Comparison of ENCODE assay signal across 20 cellular contexts in the genomic region with DNA sequence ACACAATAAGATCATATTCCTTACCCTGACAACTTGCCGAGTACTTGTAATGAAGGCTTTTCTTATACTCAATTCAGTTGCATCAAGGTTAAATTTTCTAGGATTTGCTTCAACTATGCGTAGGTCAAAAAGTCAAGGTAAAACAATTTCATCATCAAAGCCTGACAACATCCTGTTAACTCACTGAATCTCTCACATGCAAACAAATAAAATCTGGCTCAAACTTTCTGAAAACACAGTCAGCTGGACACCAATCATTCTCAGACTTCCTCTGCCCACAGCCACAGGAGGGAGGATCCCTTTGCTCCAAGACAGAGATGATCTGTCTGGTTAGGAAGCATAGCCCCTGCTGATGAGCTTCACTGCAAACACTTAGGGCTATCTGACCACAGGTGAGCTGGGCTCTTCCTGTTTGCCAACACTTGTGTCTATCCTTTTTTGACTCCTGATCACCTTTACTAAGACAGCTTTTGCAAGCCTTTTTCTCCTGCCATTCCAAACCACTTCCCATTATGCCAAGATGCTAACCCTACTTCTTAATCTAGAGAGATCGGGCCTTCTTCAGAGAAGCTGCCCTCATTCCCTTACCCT. TPM values are rescaled to one million over a fixed set of nuclear protein-coding genes. Genes with fewer than 3 reads are reported as not detected.
DNase-seq lines count a peak whose midpoint lies in the region; ATAC-seq, FAIRE-seq and TF ChIP-seq lines count a peak whose summit lies in the region.
"Had no signal": no experiment of that assay in that cellular context is flagged by ENCODE, and none has a peak within 500 bp of the region (broad histone marks: within the 10 kb centered on the region; RNA-seq: fewer than 3 reads in every experiment).

No MANE protein-coding gene starts in this region.

- no TSS peak for BruUV-seq in HepG2 (replicated peaks; lab: Mats Ljungman, UMichigan)

- TF ChIP-seq RAD21 in A549 (conservative IDR thresholded peaks at IDR 0.05 in 1 of 2, IDR thresholded peaks at IDR 0.05 in 1 of 2) (no peak), HepG2 (CRISPR knock-in tag; IDR thresholded peaks at IDR 0.05) (no peak)

- H3K4me3 ChIP-seq in A549: no peak overlapping the region
- no peak overlapping the region for H3K4me3 ChIP-seq in choroid plexus epithelial cell (ENCODE audit: low read depth, low read length)
- no peak overlapping the region for H3K4me3 ChIP-seq in HepG2 (replicated peaks in 1 of 3; ENCODE audit: insufficient read depth in 1 of 3, low read depth in 2 of 3, low read length in 3 of 3)
- no peak overlapping the region for H3K4me3 ChIP-seq in Peyer's patch
- H3K4me3 ChIP-seq: BLaER1 treated with 17β-estradiol and CSF1 and Interleukin-3, amounts not matched to agents 10 nM and 100 nM; GM12878; GM23248; HAP-1 had no signal

- H3K27ac ChIP-seq in A549: no peak overlapping the region
- H3K27ac ChIP-seq in HepG2 (ENCODE audit: extremely low read length, insufficient read depth, low read length): no peak overlapping the region
- H3K27ac ChIP-seq in Peyer's patch: no peak overlapping the region
- H3K27ac ChIP-seq: BLaER1 treated with 17β-estradiol and CSF1 and Interleukin-3, amounts not matched to agents 10 nM and 100 nM; GM23248; HL-60 had no signal

- intact Hi-C loops in HepG2 (cut with micrococcal nuclease; ENCODE audit: unreplicated experiment): no loop called here

- H3K4me1 ChIP-seq in A549 (no peaks in the 10 kb centered on the region), HepG2 (ENCODE audit: insufficient read depth, low read length) (peaks cover 16% of the 10 kb centered on the region), Peyer's patch (no peaks in the 10 kb centered on the region)
- H3K4me1 ChIP-seq: HAP-1 had no signal

- H3K27me3 ChIP-seq in HepG2 (ENCODE audit: control insufficient read depth in 1 of 2, insufficient read depth in 2 of 2, low read length in 2 of 2) (no peaks in the 10 kb centered on the region), Peyer's patch (no peaks in the 10 kb centered on the region)
- H3K27me3 ChIP-seq: BLaER1 treated with 17β-estradiol and CSF1 and Interleukin-3, amounts not matched to agents 10 nM and 100 nM had no signal

- TF ChIP-seq POLR2A in A549 (IDR thresholded peaks at IDR 0.05; ENCODE audit: low read length) (no peak), HepG2 (IDR thresholded peaks at IDR 0.05; ENCODE audit: insufficient read depth in 1 of 2, low read depth in 2 of 2, low read length in 2 of 2) (no peak), Peyer's patch (IDR thresholded peaks at IDR 0.05) (no peak)

- DNase-seq in A549 (ENCODE audit: low read depth in 1 of 2, low spot score in 1 of 2) (no peak), NCI-H226 (peak; percentile 9), choroid plexus epithelial cell (ENCODE audit: low read depth) (peak; percentile 42), HepG2 (ENCODE audit: low spot score) (peak; percentile 63), NCI-H187 treated with DMSO at 0.1 percent for 48 hours (lab: John Stamatoyannopoulos, UW) (no peak), Peyer's patch (no peak), HK-2 (ENCODE audit: unreplicated experiment) (no peak)
- DNase-seq: 8988T; Calu3; CD8-positive, alpha-beta T cell; DMS 273 treated with DMSO at 0.1 percent for 48 hours; DMS53; DND-41; EL; GM23248 had no signal

- in situ Hi-C loops in HepG2 (cut with HindIII; ENCODE audit: extremely low pct_ligation_motif_present, low pct_unique_long_range_greater_than_20kb): no loop called here

- peaks cover 11% of the 10 kb centered on the region for H3K79me2 ChIP-seq in HepG2 (ENCODE audit: insufficient read depth, low read length)

- no peak for FAIRE-seq in A549 (lab: Jason Lieb, UNC)
- FAIRE-seq in HepG2 (lab: Jason Lieb, UNC): no peak
- FAIRE-seq: GM12878 had no signal

- H3K4me2 ChIP-seq in A549 (no peak overlapping the region), HepG2 (ENCODE audit: low read depth, low read length) (no peak overlapping the region)
- H3K4me2 ChIP-seq: BLaER1 treated with 17β-estradiol and CSF1 and Interleukin-3, amounts not matched to agents 10 nM and 100 nM had no signal

- no peak overlapping the region for H3K9ac ChIP-seq in HepG2 (ENCODE audit: insufficient read depth, low read depth, low read length)
- H3K9ac ChIP-seq: BLaER1 treated with 17β-estradiol and CSF1 and Interleukin-3, amounts not matched to agents 10 nM and 100 nM; GM23248 had no signal

- H3K36me3 ChIP-seq in HepG2 (replicated peaks in 1 of 2; ENCODE audit: control insufficient read depth in 1 of 2, insufficient read depth in 2 of 2, low read length in 2 of 2): peaks cover 9 to 47% of the 10 kb centered on the region in 2 experiments
- peaks cover 0 to 29% (median 0%) of the 10 kb centered on the region in 3 donors for H3K36me3 ChIP-seq in Peyer's patch

- H4K20me1 ChIP-seq in HepG2 (ENCODE audit: insufficient read depth, low read length): peaks cover 5% of the 10 kb centered on the region; the same call in 1 of the 2 replicates

- CTCF ChIA-PET in A549 (lab: Yijun Ruan, JAX) (interaction anchor here (1.0 to 1.4 kb wide), 5 partner anchors 17 to 494 kb away, joined by 3 to 5 read pairs (median 3); no protein-coding TSS in a partner anchor), HepG2 (lab: Yijun Ruan, JAX; ENCODE audit: low intra/inter-chr PET ratio, low total read pairs) (no interaction called here)

- H2AFZ ChIP-seq in HepG2 (ENCODE audit: low read length): no peak overlapping the region
- H2AFZ ChIP-seq: GM23248 had no signal

- POLR2A ChIA-PET in A549 (lab: Yijun Ruan, JAX) (no interaction called here), HepG2 (lab: Yijun Ruan, JAX) (interaction anchor here (0.8 kb wide), 1 partner anchor 20 kb away, joined by 3 read pairs; the partner anchor contains the start of gene STX6)

- H3K9me3 ChIP-seq in A549: no peaks in the 10 kb centered on the region
- H3K9me3 ChIP-seq in HepG2 (ENCODE audit: low read length): no peaks in the 10 kb centered on the region
- no peaks in the 10 kb centered on the region for H3K9me3 ChIP-seq in Peyer's patch
- H3K9me3 ChIP-seq: HAP-1 had no signal

- WGBS in A549 (ENCODE audit: missing lambda C conversion rate): 94% methylated on average over 3 of the region's 3 CpGs
- WGBS in HepG2 (ENCODE audit: low lambda C conversion rate): 89% methylated on average over 3 of the region's 3 CpGs

- TF ChIP-seq EP300 in A549 (IDR thresholded peaks at IDR 0.05) (no peak), HepG2 (IDR thresholded peaks at IDR 0.05; ENCODE audit: low read depth in 2 of 2, low read length in 2 of 2) (peak in 1 of 2 experiments; percentile 33; a peak in 1 of 4 replicates), HepG2 (CRISPR knock-in tag; IDR thresholded peaks at IDR 0.05; ENCODE audit: borderline replicate concordance) (peak; percentile 20; the same call in 1 of the 2 replicates)

- no peak for ATAC-seq in A549
- ATAC-seq in HepG2: peak; percentile 41; the same call in 1 of the 3 replicates
- ATAC-seq in HG02973 (IDR thresholded peaks at IDR 0.05; ENCODE audit: unreplicated experiment): no peak
- ATAC-seq: CD8-positive, alpha-beta T cell; GM12878 had no signal

- TF ChIP-seq CTCF in A549 (IDR thresholded peaks at IDR 0.05) (no peak), choroid plexus epithelial cell (conservative IDR thresholded peaks at IDR 0.05; ENCODE audit: low read depth, low read length) (no peak), HepG2 (CRISPR knock-in tag; IDR thresholded peaks at IDR 0.05) (no peak), Peyer's patch (IDR thresholded peaks at IDR 0.05) (no peak)

RNA-seq across cellular contexts. Expression of gene STX6, which starts 20.0 kb away (rescaled TPM):
- polyA plus RNA-seq in A549 (2011; rRNA removed) (17.7 and 19.2 TPM in 2 replicates), A549 (2017; fragmentation: RNase III; extraction: RNeasy Plus Mini Kit Qiagen cat#74134 plus additional on column Dnase treatment) (18.2 to 21.5 TPM (median 20.6 TPM) in 3 replicates), HepG2 (2011; rRNA removed) (10.3 and 10.8 TPM in 2 replicates)
- polyA plus RNA-seq in A549 (2012; cell fraction: cytosol; rRNA removed): 7.5 and 9.0 TPM in 2 replicates
- 6.0 and 8.0 TPM in 2 replicates for polyA plus RNA-seq in A549 (2012; cell fraction: nucleus; rRNA removed)
- polyA minus RNA-seq in A549 (2011; rRNA and poly(A)+ RNA removed): 21.6 and 23.4 TPM in 2 replicates
- total RNA-seq in HepG2 (2016; rRNA removed; fragmentation: Illumina TruSeq; extraction: Trizol) (15.0 and 18.3 TPM in 2 replicates), Peyer's patch (10 to 100 TPM; 15.4 to 21.2 (median 17.3) TPM)
- 6.2 and 6.8 TPM in 2 replicates for total RNA-seq in HepG2 (2016; cell fraction: cytosol; rRNA removed; fragmentation: Illumina TruSeq; extraction: Trizol; ENCODE audit: low read depth)
- 14.9 and 17.4 TPM in 2 replicates for total RNA-seq in HepG2 (2016; cell fraction: insoluble cytoplasmic fraction; rRNA removed; fragmentation: Illumina TruSeq; extraction: Trizol)
- 8.4 and 9.3 TPM in 2 replicates for total RNA-seq in HepG2 (2016; cell fraction: membrane; rRNA removed; fragmentation: Illumina TruSeq; extraction: Trizol)
- total RNA-seq in HepG2 (2016; cell fraction: nucleus; rRNA removed; fragmentation: Illumina TruSeq; extraction: Trizol): 13.8 and 18.3 TPM in 2 replicates
- 7.7 and 9.5 TPM in 2 replicates for polyA plus RNA-seq in HepG2 (2011; cell fraction: cytosol; rRNA removed)
- polyA plus RNA-seq in HepG2 (2011; cell fraction: nucleus; rRNA removed): 8.6 and 9.4 TPM in 2 replicates
- 9.4 and 10.8 TPM in 2 replicates for polyA plus RNA-seq in HepG2 (2012)
- 1.1 and 1.4 TPM in 2 replicates for polyA plus RNA-seq in HepG2 (2016; cell fraction: cytosol; fragmentation: Illumina TruSeq; extraction: Trizol; ENCODE audit: low read depth)
- polyA plus RNA-seq in HepG2 (2016; cell fraction: insoluble cytoplasmic fraction; fragmentation: Illumina TruSeq; extraction: Trizol; ENCODE audit: low read depth): 17.0 and 18.4 TPM in 2 replicates
- 3.7 and 4.0 TPM in 2 replicates for polyA plus RNA-seq in HepG2 (2016; cell fraction: membrane; fragmentation: Illumina TruSeq; extraction: Trizol; ENCODE audit: low read depth)
- polyA plus RNA-seq in HepG2 (2016; cell fraction: nucleus; fragmentation: Illumina TruSeq; extraction: Trizol; ENCODE audit: insufficient read depth, low read depth): 12.1 and 14.3 TPM in 2 replicates
- polyA minus RNA-seq in HepG2 (2011; rRNA and poly(A)+ RNA removed; ENCODE audit: low replicate concordance): 19.3 and 24.5 TPM in 2 replicates
- polyA minus RNA-seq in HepG2 (2011; cell fraction: cytosol; rRNA and poly(A)+ RNA removed): 9.0 and 10.3 TPM in 2 replicates
- polyA minus RNA-seq in HepG2 (2011; cell fraction: nucleus; rRNA and poly(A)+ RNA removed): 27.7 and 29.1 TPM in 2 replicates

RNA-seq across cellular contexts. Expression of gene MR1, which starts 31.1 kb away (rescaled TPM):
- 17.2 and 20.8 TPM in 2 replicates for polyA plus RNA-seq in A549 (2011; rRNA removed)
- 2.8 and 3.7 TPM in 2 replicates for polyA plus RNA-seq in A549 (2012; cell fraction: cytosol; rRNA removed)
- 2.5 and 2.8 TPM in 2 replicates for polyA plus RNA-seq in A549 (2012; cell fraction: nucleus; rRNA removed)
- polyA plus RNA-seq in A549 (2017; fragmentation: RNase III; extraction: RNeasy Plus Mini Kit Qiagen cat#74134 plus additional on column Dnase treatment): 8.3 to 10.7 TPM (median 9.1 TPM) in 3 replicates
- polyA minus RNA-seq in A549 (2011; rRNA and poly(A)+ RNA removed): 17.2 and 21.9 TPM in 2 replicates
- total RNA-seq in HepG2 (2016; rRNA removed; fragmentation: Illumina TruSeq; extraction: Trizol): 6.6 and 10.4 TPM in 2 replicates
- 0.79 and 0.91 TPM in 2 replicates for total RNA-seq in HepG2 (2016; cell fraction: cytosol; rRNA removed; fragmentation: Illumina TruSeq; extraction: Trizol; ENCODE audit: low read depth)
- total RNA-seq in HepG2 (2016; cell fraction: insoluble cytoplasmic fraction; rRNA removed; fragmentation: Illumina TruSeq; extraction: Trizol): 8.2 and 11.7 TPM in 2 replicates
- total RNA-seq in HepG2 (2016; cell fraction: membrane; rRNA removed; fragmentation: Illumina TruSeq; extraction: Trizol): 3.1 and 3.4 TPM in 2 replicates
- total RNA-seq in HepG2 (2016; cell fraction: nucleus; rRNA removed; fragmentation: Illumina TruSeq; extraction: Trizol): 8.7 and 10.3 TPM in 2 replicates
- polyA plus RNA-seq in HepG2 (2011; rRNA removed): 7.7 and 11.4 TPM in 2 replicates
- polyA plus RNA-seq in HepG2 (2011; cell fraction: cytosol; rRNA removed): 5.9 and 9.6 TPM in 2 replicates
- 3.1 and 3.5 TPM in 2 replicates for polyA plus RNA-seq in HepG2 (2011; cell fraction: nucleus; rRNA removed)
- 6.1 and 6.7 TPM in 2 replicates for polyA plus RNA-seq in HepG2 (2012)
- polyA plus RNA-seq in HepG2 (2016; cell fraction: cytosol; fragmentation: Illumina TruSeq; extraction: Trizol; ENCODE audit: low read depth): 0.89 and 1.2 TPM in 2 replicates
- polyA plus RNA-seq in HepG2 (2016; cell fraction: insoluble cytoplasmic fraction; fragmentation: Illumina TruSeq; extraction: Trizol; ENCODE audit: low read depth): 9.1 and 9.3 TPM in 2 replicates
- polyA plus RNA-seq in HepG2 (2016; cell fraction: membrane; fragmentation: Illumina TruSeq; extraction: Trizol; ENCODE audit: low read depth): 2.4 and 3.2 TPM in 2 replicates
- polyA plus RNA-seq in HepG2 (2016; cell fraction: nucleus; fragmentation: Illumina TruSeq; extraction: Trizol; ENCODE audit: insufficient read depth, low read depth): 14.0 and 15.8 TPM in 2 replicates
- 9.4 and 15.8 TPM in 2 replicates for polyA minus RNA-seq in HepG2 (2011; rRNA and poly(A)+ RNA removed; ENCODE audit: low replicate concordance)
- polyA minus RNA-seq in HepG2 (2011; cell fraction: cytosol; rRNA and poly(A)+ RNA removed): 5.4 and 6.8 TPM in 2 replicates
- 4.5 and 7.8 TPM in 2 replicates for polyA minus RNA-seq in HepG2 (2011; cell fraction: nucleus; rRNA and poly(A)+ RNA removed)
- total RNA-seq in Peyer's patch: 1 to 10 TPM; 4.0 to 9.7 (median 6.0) TPM

Comparison
In these comparisons a context has a peak if more than half of its experiments do, and no peak if none do; other contexts are left out.
1. DNase-seq: peak in NCI-H226 (single experiment), choroid plexus epithelial cell (single experiment) and HepG2 (single experiment); none in A549 (0 of 2), NCI-H187 treated with DMSO at 0.1 percent for 48 hours (single experiment), Peyer's patch (0 of 3) and HK-2 (single experiment).
2. Of the 38 proteins assayed by ChIP-seq in both HepG2 and A549: peak only in HepG2: CEBPB, EP300, FOSL2 and HDAC2; only in A549: none; in both: ZFP36; in neither: 33.